In genomic region chr12:45994736-45995135, GRCh38 we compare ENCODE assay signal across 1 cellular context.
TF ChIP-seq lines count a peak whose summit lies in the region.

No MANE protein-coding gene starts in this region.

TF ChIP-seq in HEK293, 187 proteins besides CTCF, POLR2A, EP300 and RAD21 (continued from another document):
- TF ChIP-seq, protein P1, sequence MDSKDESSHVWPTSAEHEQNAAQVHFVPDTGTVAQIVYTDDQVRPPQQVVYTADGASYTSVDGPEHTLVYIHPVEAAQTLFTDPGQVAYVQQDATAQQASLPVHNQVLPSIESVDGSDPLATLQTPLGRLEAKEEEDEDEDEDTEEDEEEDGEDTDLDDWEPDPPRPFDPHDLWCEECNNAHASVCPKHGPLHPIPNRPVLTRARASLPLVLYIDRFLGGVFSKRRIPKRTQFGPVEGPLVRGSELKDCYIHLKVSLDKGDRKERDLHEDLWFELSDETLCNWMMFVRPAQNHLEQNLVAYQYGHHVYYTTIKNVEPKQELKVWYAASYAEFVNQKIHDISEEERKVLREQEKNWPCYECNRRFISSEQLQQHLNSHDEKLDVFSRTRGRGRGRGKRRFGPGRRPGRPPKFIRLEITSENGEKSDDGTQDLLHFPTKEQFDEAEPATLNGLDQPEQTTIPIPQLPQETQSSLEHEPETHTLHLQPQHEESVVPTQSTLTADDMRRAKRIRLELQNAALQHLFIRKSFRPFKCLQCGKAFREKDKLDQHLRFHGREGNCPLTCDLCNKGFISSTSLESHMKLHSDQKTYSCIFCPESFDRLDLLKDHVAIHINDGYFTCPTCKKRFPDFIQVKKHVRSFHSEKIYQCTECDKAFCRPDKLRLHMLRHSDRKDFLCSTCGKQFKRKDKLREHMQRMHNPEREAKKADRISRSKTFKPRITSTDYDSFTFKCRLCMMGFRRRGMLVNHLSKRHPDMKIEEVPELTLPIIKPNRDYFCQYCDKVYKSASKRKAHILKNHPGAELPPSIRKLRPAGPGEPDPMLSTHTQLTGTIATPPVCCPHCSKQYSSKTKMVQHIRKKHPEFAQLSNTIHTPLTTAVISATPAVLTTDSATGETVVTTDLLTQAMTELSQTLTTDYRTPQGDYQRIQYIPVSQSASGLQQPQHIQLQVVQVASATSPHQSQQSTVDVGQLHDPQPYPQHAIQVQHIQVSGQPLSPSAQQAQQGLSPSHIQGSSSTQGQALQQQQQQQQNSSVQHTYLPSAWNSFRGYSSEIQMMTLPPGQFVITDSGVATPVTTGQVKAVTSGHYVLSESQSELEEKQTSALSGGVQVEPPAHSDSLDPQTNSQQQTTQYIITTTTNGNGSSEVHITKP (tag by site-specific recombination; IDR thresholded peaks at IDR 0.05): peak; percentile 83
TF ChIP-seq in HEK293: peak in this region for 1.
